In the genomic region with DNA sequence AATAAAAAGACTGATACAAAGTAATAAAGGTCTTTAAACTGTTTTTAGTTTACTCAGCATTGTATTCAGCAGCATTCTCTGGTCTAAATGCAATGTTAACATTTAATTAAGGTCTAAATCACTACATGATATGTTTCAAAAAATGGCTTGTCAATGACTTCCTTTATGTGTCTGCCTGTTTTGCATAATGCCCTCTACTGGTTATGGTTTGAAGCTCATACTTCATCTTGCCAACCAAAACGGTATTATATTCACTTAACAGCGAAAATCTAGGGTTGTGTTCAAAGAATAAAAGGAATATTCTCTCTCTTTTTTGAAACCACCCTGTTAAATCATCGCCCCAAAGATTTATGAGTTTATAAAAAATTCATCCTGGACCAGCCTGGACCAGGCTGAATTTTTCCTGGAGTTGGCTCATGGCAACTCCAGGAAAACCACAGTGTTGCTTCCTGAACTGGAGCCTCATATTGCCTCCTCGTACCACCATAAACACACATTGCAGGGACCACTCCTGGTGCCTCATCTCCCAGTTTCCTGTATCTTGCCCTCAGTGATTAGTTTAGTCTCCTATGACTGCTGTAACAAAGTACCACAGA, we compare ENCODE assay signal across 10 cellular contexts. TPM values are rescaled to one million over a fixed set of nuclear protein-coding genes. Genes with fewer than 3 reads are reported as not detected.
A peak's percentile ranks its signal among the peaks of the same experiment; 100 is the strongest.
DNase-seq lines count a peak whose midpoint lies in the region; ATAC-seq, FAIRE-seq and TF ChIP-seq lines count a peak whose summit lies in the region.
"Had no signal": no experiment of that assay in that cellular context is flagged by ENCODE, and none has a peak within 500 bp of the region (broad histone marks: within the 10 kb centered on the region; RNA-seq: fewer than 3 reads in every experiment).

No MANE protein-coding gene starts in this region.

- DNase-seq in AG20443 (ENCODE audit: low spot score) (peak; percentile 29), GM23248 (peak; percentile 42), OCI-M1 (lab: John Stamatoyannopoulos, UW) (peak; percentile 50), fibroblast of mammary gland (ENCODE audit: low read depth) (peak; percentile 27), HTR-8/SVneo (ENCODE audit: insufficient read length, low spot score) (no peak), hippocampal formation (lab: John Stamatoyannopoulos, UW) (no peak), T-helper 9 cell (no peak)
- DNase-seq: stimulated activated CD4-positive, alpha-beta T cell treated with anti-CD3 and anti-CD28 coated beads, Interleukin-15, amount 100 ng/mL, for 24 hours had no signal

- WGBS in GM23248 (ENCODE audit: low coverage in 1 of 2, low lambda C conversion rate in 2 of 2, missing lambda C conversion rate in 2 of 2), 2 experiments: 19 to 23% methylated on average over 4 of the region's 4 CpGs

- H2AFZ ChIP-seq in GM23248: 0 out of 2 replicates have a peak overlapping the region, but pooled peaks have one; percentile 17

- H3K4me1 ChIP-seq in GM23248 (ENCODE audit: insufficient read depth): no peaks in the 10 kb centered on the region

- H3K4me3 ChIP-seq in GM23248: no peak overlapping the region
- H3K4me3 ChIP-seq in fibroblast of mammary gland (ENCODE audit: control insufficient read depth, low read depth, low read length): no peak overlapping the region

- no peaks in the 10 kb centered on the region for H3K79me2 ChIP-seq in GM23248 (ENCODE audit: insufficient read depth)

- in situ Hi-C loops in GM23248 (cut with MboI): no loop called here

- FAIRE-seq in HTR-8/SVneo (lab: Jason Lieb, UNC): no peak
- FAIRE-seq: RCC 7860 had no signal

- peak; percentile 48 for TF ChIP-seq CTCF in fibroblast of mammary gland (conservative IDR thresholded peaks at IDR 0.05; ENCODE audit: control insufficient read depth, insufficient read depth, low read depth, low read length)

- H3K36me3 ChIP-seq in GM23248 (ENCODE audit: low read depth): no peaks in the 10 kb centered on the region

- no peaks in the 10 kb centered on the region for H4K20me1 ChIP-seq in GM23248 (ENCODE audit: insufficient read depth)

- no peaks in the 10 kb centered on the region for H3K9me2 ChIP-seq in GM23248 (ENCODE audit: insufficient read depth)

- no peak overlapping the region for H3K27ac ChIP-seq in GM23248

- H3K9me3 ChIP-seq in GM23248 (ENCODE audit: low read depth): no peaks in the 10 kb centered on the region

- no peaks in the 10 kb centered on the region for H3K27me3 ChIP-seq in GM23248 (replicated peaks; ENCODE audit: insufficient read depth)

- H3F3A ChIP-seq in GM23248 (ENCODE audit: insufficient read depth): no peaks in the 10 kb centered on the region

- no peak overlapping the region for H3K9ac ChIP-seq in GM23248

- no peak overlapping the region for H3K4me2 ChIP-seq in GM23248 (ENCODE audit: unreplicated experiment)

- no peak for ATAC-seq in HG03457 (IDR thresholded peaks at IDR 0.05; ENCODE audit: unreplicated experiment)

RNA-seq across cellular contexts. Expression of a gene that starts 6.7 kb away (rescaled TPM):
- 13.5 and 16.5 TPM in 2 replicates for total RNA-seq in GM23248 (2014; rRNA removed; shearing (Covaris generic))
- 18.4 and 19.5 TPM in 2 replicates for polyA plus RNA-seq in GM23248 (2016; fragmentation: Nextera tagmentation; extraction: Ambion mirVana)

RNA-seq across cellular contexts. Expression of a gene that starts 32.9 kb away (rescaled TPM):
- 28.3 and 43.4 TPM in 2 replicates for total RNA-seq in GM23248 (2014; rRNA removed; shearing (Covaris generic))
- 22.7 and 23.2 TPM in 2 replicates for polyA plus RNA-seq in GM23248 (2016; fragmentation: Nextera tagmentation; extraction: Ambion mirVana)

Comparison
In these comparisons a context has a peak if more than half of its experiments do, and no peak if none do; other contexts are left out.
1. DNase-seq: peak in AG20443 (single experiment), GM23248 (single experiment), OCI-M1 (single experiment) and fibroblast of mammary gland (single experiment); none in HTR-8/SVneo (single experiment), hippocampal formation (0 of 2) and T-helper 9 cell (single experiment).